Comparison of ENCODE assay signal across 2 cellular contexts in genomic region chr19:46782355-46783019, GRCh38.
TF ChIP-seq lines count a peak whose summit lies in the region.

No MANE protein-coding gene starts in this region.

TF ChIP-seq in HepG2, 621 proteins besides CTCF, POLR2A, EP300 and RAD21:
- TF ChIP-seq ZFP90 (CRISPR knock-in tag; IDR thresholded peaks at IDR 0.05; ENCODE audit: borderline replicate concordance) (no peak), POLR2AphosphoS5 (IDR thresholded peaks at IDR 0.05; ENCODE audit: low read depth, low read length) (0 out of 2 replicates have a peak, but pooled peaks have one; percentile 19), ZNF709 (CRISPR knock-in tag; IDR thresholded peaks at IDR 0.05) (no peak), THYN1 (CRISPR knock-in tag; IDR thresholded peaks at IDR 0.05; ENCODE audit: borderline replicate concordance, low read depth) (no peak), ZNF441 (CRISPR knock-in tag; IDR thresholded peaks at IDR 0.05; ENCODE audit: borderline replicate concordance) (no peak), REL (CRISPR knock-in tag; conservative IDR thresholded peaks at IDR 0.05) (no peak), NBN (conservative IDR thresholded peaks at IDR 0.05) (no peak)

TF ChIP-seq in H1, 55 proteins besides CTCF, POLR2A, EP300 and RAD21:
- no peak for TF ChIP-seq ZNF274 (IDR thresholded peaks at IDR 0.05; ENCODE audit: borderline replicate concordance, extremely low read depth, low read length)
- TF ChIP-seq SIN3A (conservative IDR thresholded peaks at IDR 0.05 in 1 of 2, IDR thresholded peaks at IDR 0.05 in 1 of 2; ENCODE audit: low read depth in 1 of 2, low read length in 2 of 2), result no peak
- TF ChIP-seq RXRA (IDR thresholded peaks at IDR 0.05; ENCODE audit: insufficient read depth, low read depth, low read length), result no peak
- TF ChIP-seq NRF1 (IDR thresholded peaks at IDR 0.05; ENCODE audit: low read depth, low read length), result no peak
- no peak for TF ChIP-seq TCF12 (IDR thresholded peaks at IDR 0.05; ENCODE audit: low read depth, low read length)
- TF ChIP-seq ATF3 (IDR thresholded peaks at IDR 0.05; ENCODE audit: insufficient read depth, low read depth, low read length), result no peak
- 0 out of 2 replicates have a peak, but pooled peaks have one; percentile 14 for TF ChIP-seq POLR2AphosphoS5 (IDR thresholded peaks at IDR 0.05; ENCODE audit: low read depth, low read length)
